26 cellular contexts compared by ENCODE assay signal in the genomic region with DNA sequence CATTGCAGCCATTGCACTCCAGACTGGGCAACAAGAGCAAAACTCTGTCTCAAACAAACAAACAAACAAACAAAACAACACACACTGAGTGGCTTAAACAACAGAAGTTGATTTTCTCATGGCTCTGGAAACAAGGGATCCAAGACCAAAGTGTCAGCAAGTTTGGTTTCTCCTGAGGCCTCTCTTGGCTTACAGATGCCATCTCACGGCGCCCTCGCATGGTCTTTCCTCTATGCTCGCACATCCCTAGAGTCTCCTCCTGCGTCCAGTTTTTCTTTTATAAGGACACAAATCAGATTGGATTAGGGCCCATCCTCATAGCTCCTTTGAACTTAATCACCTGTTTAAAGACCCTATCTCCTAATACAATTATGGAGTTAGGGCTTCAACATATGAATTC.
"Had no signal": no experiment of that assay in that cellular context is flagged by ENCODE, and none has a peak within 500 bp of the region (broad histone marks: within the 10 kb centered on the region; RNA-seq: fewer than 3 reads in every experiment).

No MANE protein-coding gene starts in this region.

- H3K27me3 Mint-ChIP-seq: effector memory CD8-positive, alpha-beta T cell had no signal

- H3K4me1 ChIP-seq: left ventricle myocardium inferior, lower lobe of right lung, psoas muscle, sigmoid colon, stomach, vagina had no signal

- DNase-seq: cortex of kidney; effector memory CD8-positive, alpha-beta T cell; head of caudate nucleus; immature natural killer cell; islet precursor cell; kidney glomerular epithelial cell; left colon; left ventricle myocardium inferior; lower lobe of right lung; natural killer cell; occipital lobe; ovary; posterior cingulate gyrus; psoas muscle; right cardiac atrium; sigmoid colon; stimulated activated CD4-positive, alpha-beta T cell treated with anti-CD3 and anti-CD28 coated beads, Interleukin-2, amount 100 ng/mL, for 24 hours; stimulated activated CD4-positive, alpha-beta T cell treated with anti-CD3 and anti-CD28 coated beads, Interleukin-4, amount 100 ng/mL, for 24 hours; stimulated activated naive CD4-positive, alpha-beta T cell treated with Interleukin-2 at 50 U/mL for 16 hours; stomach; thyroid gland; trophoblast cell had no signal

- H3K4me1 Mint-ChIP-seq: immature natural killer cell; natural killer cell; stimulated activated effector memory CD8-positive, alpha-beta T cell treated with anti-CD3 and anti-CD28 coated beads, Interleukin-12 subunit alpha, Interleukin-12 subunit beta, amount 100 ng/mL, for 72 hours had no signal

- H3K27ac Mint-ChIP-seq: effector memory CD8-positive, alpha-beta T cell; immature natural killer cell; natural killer cell; stimulated activated effector memory CD8-positive, alpha-beta T cell treated with anti-CD3 and anti-CD28 coated beads, Interleukin-12 subunit alpha, Interleukin-12 subunit beta, amount 100 ng/mL, for 72 hours had no signal

- ATAC-seq: effector memory CD8-positive, alpha-beta T cell; left colon; lower lobe of right lung; natural killer cell; psoas muscle; right cardiac atrium; stimulated activated effector memory CD8-positive, alpha-beta T cell treated with anti-CD3 and anti-CD28 coated beads, Interleukin-12 subunit alpha, Interleukin-12 subunit beta, amount 100 ng/mL, for 72 hours had no signal

- H3K9me3 ChIP-seq: left ventricle myocardium inferior, lower lobe of right lung, ovary, psoas muscle, sigmoid colon, stomach, thyroid gland, vagina had no signal

- FAIRE-seq: frontal cortex had no signal

- H3K4me3 Mint-ChIP-seq: effector memory CD8-positive, alpha-beta T cell; immature natural killer cell; natural killer cell; stimulated activated effector memory CD8-positive, alpha-beta T cell treated with anti-CD3 and anti-CD28 coated beads, Interleukin-12 subunit alpha, Interleukin-12 subunit beta, amount 100 ng/mL, for 72 hours had no signal

- H3K36me3 Mint-ChIP-seq: immature natural killer cell; natural killer cell; stimulated activated effector memory CD8-positive, alpha-beta T cell treated with anti-CD3 and anti-CD28 coated beads, Interleukin-12 subunit alpha, Interleukin-12 subunit beta, amount 100 ng/mL, for 72 hours had no signal

- H3K79me2 ChIP-seq: hepatocyte had no signal

- H3K4me2 ChIP-seq: hepatocyte had no signal

- H3K27ac ChIP-seq: hepatocyte, left ventricle myocardium inferior, lower lobe of right lung, ovary, psoas muscle, sigmoid colon, stomach, thyroid gland, vagina had no signal

- H3K4me3 ChIP-seq: hepatocyte, left ventricle myocardium inferior, lower lobe of right lung, ovary, psoas muscle, sigmoid colon, stomach, thyroid gland, vagina had no signal

- H3K27me3 ChIP-seq: hepatocyte, ovary, sigmoid colon, stomach, thyroid gland, vagina had no signal

- H3K36me3 ChIP-seq: left ventricle myocardium inferior, lower lobe of right lung, ovary, sigmoid colon, stomach, thyroid gland, vagina had no signal

- H2AFZ ChIP-seq: hepatocyte had no signal
